ENCODE assay signal across 18 cellular contexts in genomic region chr12:41972196-41972994, GRCh38.
DNase-seq lines count a peak whose midpoint lies in the region; ATAC-seq and TF ChIP-seq lines count a peak whose summit lies in the region.
"Had no signal": no experiment of that assay in that cellular context is flagged by ENCODE, and none has a peak within 500 bp of the region (broad histone marks: within the 10 kb centered on the region; RNA-seq: fewer than 3 reads in every experiment).

No MANE protein-coding gene starts in this region.

- H2AFZ ChIP-seq in hepatocyte, result no peak overlapping the region

- TF ChIP-seq POLR2A in heart left ventricle (IDR thresholded peaks at IDR 0.05), result no peak

- TF ChIP-seq CTCF in cardiac muscle cell (IDR thresholded peaks at IDR 0.05; ENCODE audit: low read depth, low read length) (no peak), heart left ventricle (IDR thresholded peaks at IDR 0.05) (no peak), hepatocyte (IDR thresholded peaks at IDR 0.05; ENCODE audit: poor library complexity) (no peak)

- H3K4me3 ChIP-seq in cardiac muscle cell (no peak overlapping the region), heart left ventricle (no peak overlapping the region), hepatocyte (no peak overlapping the region)
- H3K4me3 ChIP-seq: BLaER1, MG63 had no signal

- intact Hi-C loops in heart left ventricle (cut with DNase I), result no loop called here

- H3K4me1 ChIP-seq in cardiac muscle cell (ENCODE audit: low read depth), result peaks cover 19% of the 10 kb centered on the region
- no peaks in the 10 kb centered on the region for H3K4me1 ChIP-seq in heart left ventricle
- peaks cover 17% of the 10 kb centered on the region for H3K4me1 ChIP-seq in hepatocyte (ENCODE audit: insufficient read depth)
- H3K4me1 ChIP-seq: BLaER1 had no signal

- H3K79me2 ChIP-seq in hepatocyte, result no peaks in the 10 kb centered on the region

- no peaks in the 10 kb centered on the region for H3K9me2 ChIP-seq in hepatocyte (replicated peaks; ENCODE audit: insufficient read depth)

- H3K9me3 ChIP-seq in cardiac muscle cell (ENCODE audit: low read depth) (no peaks in the 10 kb centered on the region), heart left ventricle (no peaks in the 10 kb centered on the region), hepatocyte (ENCODE audit: low read depth) (no peaks in the 10 kb centered on the region)
- H3K9me3 ChIP-seq: BLaER1, MG63 had no signal

- no peak overlapping the region for H3K4me2 ChIP-seq in hepatocyte
- H3K4me2 ChIP-seq: BLaER1 had no signal

- H3K27ac ChIP-seq in cardiac muscle cell (peak overlapping the region; percentile 13), heart left ventricle (no peak overlapping the region), hepatocyte (peak overlapping the region; percentile 6)
- H3K27ac ChIP-seq: BLaER1 had no signal

- H3K36me3 ChIP-seq in cardiac muscle cell (no peaks in the 10 kb centered on the region), heart left ventricle (no peaks in the 10 kb centered on the region), hepatocyte (replicated peaks; ENCODE audit: insufficient read depth, low read depth) (no peaks in the 10 kb centered on the region)
- H3K36me3 ChIP-seq: BLaER1, MG63 had no signal

- WGBS in heart left ventricle, 4 donors, result 55 to 58% (median 56%) methylated on average over 5 of the region's 5 CpGs
- WGBS in hepatocyte (ENCODE audit: low lambda C conversion rate, missing lambda C conversion rate), result 47% methylated on average over 5 of the region's 5 CpGs

- H3K27me3 ChIP-seq in cardiac muscle cell, result no peaks in the 10 kb centered on the region
- no peaks in the 10 kb centered on the region for H3K27me3 ChIP-seq in heart left ventricle
- H3K27me3 ChIP-seq in hepatocyte, result no peaks in the 10 kb centered on the region
- H3K27me3 ChIP-seq: BLaER1, MG63 had no signal

- DNase-seq in cardiac muscle cell (ENCODE audit: low read depth in 1 of 2, low spot score in 1 of 2) (peak; percentile 8 to 77), heart left ventricle (no peak), NCI-H69 (lab: John Stamatoyannopoulos, UW) (peak; percentile 10), hepatocyte (ENCODE audit: low spot score) (no peak), GF-D8 (lab: John Stamatoyannopoulos, UW) (no peak), NCI-H345 (lab: John Stamatoyannopoulos, UW) (no peak)
- no peak for DNase-seq in effector CD8-positive, alpha-beta T cell (lab: John Stamatoyannopoulos, UW)
- DNase-seq: CD8-positive, alpha-beta T cell; GDM1; Karpas-422; MG63; NCI-H1092 treated with DMSO at 0.1 percent for 48 hours; NCI-H2029 treated with DMSO at 0.1 percent for 48 hours; NCI-H226; NK-92 treated with Interleukin-12 subunit alpha and Interleukin-12 subunit beta, amount 100 ng/mL, for 24 hours; OCI-M1; SHP77 treated with DMSO at 0.1 percent for 48 hours had no signal

- H4K20me1 ChIP-seq in hepatocyte (ENCODE audit: insufficient read depth, poor library complexity, severe bottlenecking), result no peaks in the 10 kb centered on the region
- H4K20me1 ChIP-seq: BLaER1 had no signal

- no peak for ATAC-seq in heart left ventricle
- ATAC-seq: CD8-positive, alpha-beta T cell had no signal

Comparison
In these comparisons a context has a peak if more than half of its experiments do, and no peak if none do; other contexts are left out.
1. DNase-seq: peak in cardiac muscle cell (2 of 2) and NCI-H69 (single experiment); none in heart left ventricle (0 of 5), hepatocyte (single experiment), GF-D8 (single experiment), NCI-H345 (single experiment) and effector CD8-positive, alpha-beta T cell (single experiment).
2. H3K27ac ChIP-seq: peak in cardiac muscle cell (single experiment) and hepatocyte (single experiment); none in heart left ventricle (0 of 12).